ENCODE assay signal across 9 cellular contexts in the genomic region with DNA sequence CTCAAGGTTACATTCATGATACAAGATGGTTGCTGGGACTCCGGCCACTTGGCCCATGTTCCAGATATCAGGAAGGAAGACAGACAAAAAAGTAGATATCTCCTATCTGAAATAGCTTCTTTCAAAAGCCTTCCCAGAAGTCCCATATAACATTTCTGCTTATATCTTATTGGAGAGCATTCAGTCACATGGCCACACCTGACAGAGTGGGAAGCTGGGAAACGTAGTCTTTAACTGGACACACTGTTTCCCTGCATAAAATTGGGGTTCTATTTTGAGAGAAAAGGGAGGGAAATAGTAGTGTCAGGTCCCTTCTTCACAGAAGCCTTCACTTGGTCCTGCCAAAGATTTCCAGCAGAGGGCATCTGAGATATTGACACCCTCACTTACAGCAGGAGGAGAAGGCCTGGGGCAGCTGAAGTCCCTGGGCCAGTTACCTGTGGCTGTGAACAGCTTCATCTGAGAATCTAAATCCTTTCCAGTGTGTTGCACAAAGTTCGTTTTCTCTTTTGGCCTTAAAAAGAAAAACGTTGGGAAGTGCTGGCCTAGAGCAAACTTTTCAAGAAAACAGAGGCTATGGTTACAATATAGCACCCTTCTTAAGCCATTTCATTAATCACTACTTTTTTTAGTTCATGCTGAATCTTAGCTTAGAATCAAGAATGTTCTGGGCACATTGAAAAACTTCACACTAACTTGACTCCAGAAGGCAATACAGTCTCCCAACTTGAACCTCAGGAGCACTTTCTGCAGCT. TPM values are rescaled to one million over a fixed set of nuclear protein-coding genes. Genes with fewer than 3 reads are reported as not detected.
DNase-seq lines count a peak whose midpoint lies in the region; ATAC-seq and TF ChIP-seq lines count a peak whose summit lies in the region.
"Had no signal": no experiment of that assay in that cellular context is flagged by ENCODE, and none has a peak within 500 bp of the region (broad histone marks: within the 10 kb centered on the region; RNA-seq: fewer than 3 reads in every experiment).

No MANE protein-coding gene starts in this region.

- H3K9ac ChIP-seq in Loucy (ENCODE audit: low read depth, low read length, poor library complexity, severe bottlenecking) (no peak overlapping the region), trophoblast cell (ENCODE audit: low read length) (no peak overlapping the region)

- peak; percentile 98 for ATAC-seq in effector memory CD8-positive, alpha-beta T cell (replicated peaks)

- H3K4me3 Mint-ChIP-seq in MCF 10A (ENCODE audit: unreplicated experiment), result no peak overlapping the region
- no peak overlapping the region for H3K4me3 Mint-ChIP-seq in effector memory CD8-positive, alpha-beta T cell
- H3K4me3 Mint-ChIP-seq: natural killer cell treated with Interleukin-12 subunit alpha and Interleukin-12 subunit beta and Interleukin-15 and Interleukin-18, amount 100 ng/mL, for 72 hours had no signal

- H3K36me3 ChIP-seq in breast epithelium (no peaks in the 10 kb centered on the region), Loucy (ENCODE audit: insufficient read depth, low read length) (no peaks in the 10 kb centered on the region), trophoblast cell (ENCODE audit: control insufficient read depth in 1 of 2, insufficient read depth in 2 of 2, low read length in 2 of 2) (no peaks in the 10 kb centered on the region), suprapubic skin (no peaks in the 10 kb centered on the region)

- H2BK12ac ChIP-seq in trophoblast cell (ENCODE audit: low read length), result no peak overlapping the region

- H3K4me2 ChIP-seq in Loucy (ENCODE audit: low read depth, low read length, poor library complexity, severe bottlenecking) (no peak overlapping the region), trophoblast cell (ENCODE audit: low read length) (no peak overlapping the region)

- H3K27me3 ChIP-seq in breast epithelium (no peaks in the 10 kb centered on the region), Loucy (ENCODE audit: insufficient read depth, low read length, poor library complexity, severe bottlenecking) (no peaks in the 10 kb centered on the region), trophoblast cell (ENCODE audit: insufficient read depth, low read length) (no peaks in the 10 kb centered on the region), suprapubic skin (no peaks in the 10 kb centered on the region)

- TF ChIP-seq CTCF in MCF 10A (IDR thresholded peaks at IDR 0.05; ENCODE audit: unreplicated experiment) (peak; percentile 49), breast epithelium (IDR thresholded peaks at IDR 0.05) (peak in 1 of 3 donors; percentile 22), Loucy (conservative IDR thresholded peaks at IDR 0.05; ENCODE audit: low read length) (peak; percentile 76), suprapubic skin (IDR thresholded peaks at IDR 0.05) (peak in 1 of 2 donors; percentile 11)

- H3K18ac ChIP-seq in trophoblast cell (ENCODE audit: low read length), result no peak overlapping the region

- TF ChIP-seq POLR2A in breast epithelium (IDR thresholded peaks at IDR 0.05) (no peak), suprapubic skin (IDR thresholded peaks at IDR 0.05) (no peak)

- no peaks in the 10 kb centered on the region for H3K27me3 Mint-ChIP-seq in MCF 10A (ENCODE audit: insufficient read depth, unreplicated experiment)
- H3K27me3 Mint-ChIP-seq in effector memory CD8-positive, alpha-beta T cell, result no peaks in the 10 kb centered on the region
- H3K27me3 Mint-ChIP-seq: natural killer cell treated with Interleukin-12 subunit alpha and Interleukin-12 subunit beta and Interleukin-15 and Interleukin-18, amount 100 ng/mL, for 72 hours had no signal

- H2AK5ac ChIP-seq in trophoblast cell (ENCODE audit: low read length), result no peak overlapping the region

- no peak overlapping the region for H2BK120ac ChIP-seq in trophoblast cell (ENCODE audit: insufficient read depth, low read length, poor library complexity)

- H2BK5ac ChIP-seq in trophoblast cell (ENCODE audit: low read depth, low read length, poor library complexity), result no peak overlapping the region

- H3K36me3 Mint-ChIP-seq in MCF 10A (ENCODE audit: insufficient read depth, unreplicated experiment), result peaks cover 5% of the 10 kb centered on the region
- H3K36me3 Mint-ChIP-seq in effector memory CD8-positive, alpha-beta T cell (ENCODE audit: insufficient read depth), result peaks cover 3% of the 10 kb centered on the region

- intact Hi-C loops in MCF 10A (cut with micrococcal nuclease) (loop anchor here (1.0 to 10.0 kb wide), 4 partner anchors 126 to 566 kb away; no protein-coding TSS in a partner anchor), breast epithelium (cut with DNase I; ENCODE audit: low total_unique reads) (no loop called here)

- no peaks in the 10 kb centered on the region for H3K4me1 Mint-ChIP-seq in MCF 10A (ENCODE audit: insufficient read depth, unreplicated experiment)
- no peaks in the 10 kb centered on the region for H3K4me1 Mint-ChIP-seq in effector memory CD8-positive, alpha-beta T cell (ENCODE audit: low read depth in 2 of 2)

- no peak overlapping the region for H3K4me3 ChIP-seq in breast epithelium
- H3K4me3 ChIP-seq in Loucy (ENCODE audit: low read length, poor library complexity, severe bottlenecking), result no peak overlapping the region
- H3K4me3 ChIP-seq in trophoblast cell (ENCODE audit: low read depth, low read length), result no peak overlapping the region
- no peak overlapping the region for H3K4me3 ChIP-seq in suprapubic skin

- no peak overlapping the region for H4K12ac ChIP-seq in trophoblast cell (ENCODE audit: low read depth, low read length)

- no peak overlapping the region for H3K27ac Mint-ChIP-seq in MCF 10A (ENCODE audit: low read depth, unreplicated experiment)
- peak overlapping the region in 1 of 2 donors; percentile 16 for H3K27ac Mint-ChIP-seq in effector memory CD8-positive, alpha-beta T cell

- BruUV-seq in MCF 10A (replicated peaks; lab: Mats Ljungman, UMichigan), result no TSS peak

- no peak overlapping the region for H4K8ac ChIP-seq in trophoblast cell (ENCODE audit: low read depth, low read length)

- no peak overlapping the region for H4K91ac ChIP-seq in trophoblast cell (ENCODE audit: low read depth, low read length)

- H2AFZ ChIP-seq in Loucy (ENCODE audit: low read length), result no peak overlapping the region; the same call in 1 of the 2 replicates
- H2AFZ ChIP-seq in trophoblast cell (ENCODE audit: insufficient read depth, low read length, poor library complexity), result no peak overlapping the region

- H3F3A ChIP-seq in Loucy (ENCODE audit: low read depth), result no peaks in the 10 kb centered on the region

- CTCF ChIA-PET in MCF 10A (lab: Yijun Ruan, JAX), result interaction anchor here (0.5 to 10.9 kb wide), 35 partner anchors 8 to 1993 kb away, joined by 3 to 233 read pairs (median 3); a partner anchor contains a TSS

- H3K9me3 ChIP-seq in breast epithelium, result no peaks in the 10 kb centered on the region
- H3K9me3 ChIP-seq in Loucy (ENCODE audit: insufficient read depth, low read depth, low read length), result no peaks in the 10 kb centered on the region
- H3K9me3 ChIP-seq in trophoblast cell (ENCODE audit: insufficient read depth, low read depth, low read length), result no peaks in the 10 kb centered on the region
- no peaks in the 10 kb centered on the region for H3K9me3 ChIP-seq in suprapubic skin

- no peaks in the 10 kb centered on the region for H3K79me1 ChIP-seq in trophoblast cell (ENCODE audit: low read length)

- H3K9me2 ChIP-seq in Loucy (replicated peaks; ENCODE audit: low read depth, low read length), result no peaks in the 10 kb centered on the region

- H3K79me2 ChIP-seq in Loucy (ENCODE audit: insufficient read depth, low read length) (no peaks in the 10 kb centered on the region), trophoblast cell (ENCODE audit: control insufficient read depth, insufficient read depth, low read length, poor library complexity) (no peaks in the 10 kb centered on the region)

- no peaks in the 10 kb centered on the region for H4K20me1 ChIP-seq in Loucy (ENCODE audit: insufficient read depth, low read length, poor library complexity, severe bottlenecking)

- DNase-seq in MCF 10A (ENCODE audit: unreplicated experiment) (peak; percentile 68), breast epithelium (ENCODE audit: low spot score in 2 of 2) (no peak), trophoblast cell (peak; percentile 35 to 66), D341Med (ENCODE audit: low spot score) (no peak), suprapubic skin (ENCODE audit: low spot score in 2 of 2) (no peak)
- peak; percentile 61 to 64 for DNase-seq in activated CD4-positive, alpha-beta T cell treated with anti-CD3 and anti-CD28 coated beads, Interleukin-2, amount 50 U/mL, for 4 hours
- DNase-seq in effector memory CD8-positive, alpha-beta T cell, result peak; percentile 52 to 59 (median 56)

- H3K9me3 Mint-ChIP-seq in MCF 10A (ENCODE audit: unreplicated experiment), result no peaks in the 10 kb centered on the region
- H3K9me3 Mint-ChIP-seq in effector memory CD8-positive, alpha-beta T cell, result no peaks in the 10 kb centered on the region
- H3K9me3 Mint-ChIP-seq: natural killer cell treated with Interleukin-12 subunit alpha and Interleukin-12 subunit beta and Interleukin-15 and Interleukin-18, amount 100 ng/mL, for 72 hours had no signal

- POLR2A ChIA-PET in MCF 10A (lab: Yijun Ruan, JAX), result interaction anchor here (1.0 to 1.2 kb wide), 2 partner anchors 273 to 276 kb away, joined by 3 to 4 read pairs; no protein-coding TSS in a partner anchor

- H3K4ac ChIP-seq in trophoblast cell (ENCODE audit: low read depth, low read length), result no peak overlapping the region

- H3K23ac ChIP-seq in trophoblast cell (ENCODE audit: low read length), result no peak overlapping the region

- H3K27ac ChIP-seq in breast epithelium (no peak overlapping the region), trophoblast cell (ENCODE audit: low read depth, low read length) (no peak overlapping the region), suprapubic skin (no peak overlapping the region)

- no peak overlapping the region for H3K14ac ChIP-seq in trophoblast cell (ENCODE audit: low read length)

- no CpG with 5 or more reads among the region's 4 CpGs for WGBS in trophoblast cell (ENCODE audit: extremely low coverage, insufficient coverage, insufficient read length)
- WGBS in suprapubic skin, result 64% methylated on average over 4 of the region's 4 CpGs

- TF ChIP-seq EP300 in suprapubic skin (IDR thresholded peaks at IDR 0.05), result no peak

- H3K4me1 ChIP-seq in breast epithelium (no peaks in the 10 kb centered on the region), Loucy (ENCODE audit: insufficient read depth, low read length, poor library complexity, severe bottlenecking) (no peaks in the 10 kb centered on the region), trophoblast cell (ENCODE audit: control insufficient read depth in 1 of 2, insufficient read depth in 2 of 2, low read length in 2 of 2) (no peaks in the 10 kb centered on the region), suprapubic skin (no peaks in the 10 kb centered on the region)

RNA-seq across cellular contexts. Expression of a gene that starts 33.5 kb away (rescaled TPM):
- total RNA-seq in MCF 10A (2022) (5.3 and 5.6 TPM in 2 replicates), breast epithelium (10 to 100 TPM in 2 of 3 donors, 1 to 10 TPM in 1; 8.2 to 35.9 (median 11.5) TPM), suprapubic skin (1 to 10 TPM; 1.7 to 10.0 (median 2.2) TPM)
- polyA plus RNA-seq in trophoblast cell (2013), result 1.4 and 1.9 TPM in 2 replicates

Comparison
In these comparisons a context has a peak if more than half of its experiments do, and no peak if none do; other contexts are left out.
1. DNase-seq: peak in MCF 10A (single experiment), activated CD4-positive, alpha-beta T cell treated with anti-CD3 and anti-CD28 coated beads, Interleukin-2, amount 50 U/mL, for 4 hours (2 of 2), effector memory CD8-positive, alpha-beta T cell (3 of 3) and trophoblast cell (2 of 2); none in breast epithelium (0 of 2), D341Med (single experiment) and suprapubic skin (0 of 2).